32 cellular contexts compared by ENCODE assay signal in the genomic region with DNA sequence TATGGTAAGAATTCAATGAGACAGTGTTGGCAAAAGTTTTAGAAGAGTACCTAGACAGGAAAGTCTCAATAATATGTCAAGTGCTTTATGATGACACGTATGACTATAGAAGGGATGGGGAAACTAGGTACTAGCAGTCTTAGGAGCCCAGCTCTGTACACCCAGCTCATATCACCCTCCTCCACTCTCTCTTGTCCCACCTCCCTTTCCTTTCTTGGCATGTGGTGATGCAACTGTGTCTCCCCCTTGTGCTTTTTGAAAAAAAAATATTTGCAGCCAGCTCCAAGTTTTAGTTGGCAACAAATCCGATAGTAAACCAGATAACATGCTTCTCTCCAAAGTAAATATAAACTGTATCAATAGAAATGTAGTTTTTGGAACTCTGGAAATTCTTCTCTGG.
"Had no signal": no experiment of that assay in that cellular context is flagged by ENCODE, and none has a peak within 500 bp of the region (broad histone marks: within the 10 kb centered on the region; RNA-seq: fewer than 3 reads in every experiment).

No MANE protein-coding gene starts in this region.

- H3K9me3 ChIP-seq: adrenal gland had no signal

- FAIRE-seq: astrocyte, bronchial epithelial cell, TTC549 had no signal

- H3K27ac ChIP-seq: adrenal gland, cardiac muscle cell, WERI-Rb-1 had no signal

- ATAC-seq: activated CD4-positive, alpha-beta T cell treated with anti-CD3 and anti-CD28 coated beads for 36 hours; activated CD4-positive, CD25-positive, alpha-beta regulatory T cell treated with anti-CD3 and anti-CD28 coated beads, Interleukin-2, amount 50 U/mL, for 24 hours; activated CD8-positive, alpha-beta memory T cell treated with anti-CD3 and anti-CD28 coated beads, Interleukin-2, amount 10 ng/mL, durations not matched to agents 7 days and 5 days; activated CD8-positive, alpha-beta T cell treated with anti-CD3 and anti-CD28 coated beads, Interleukin-2, amount 10 ng/mL, durations not matched to agents 7 days and 5 days; WTC11 had no signal

- H3K4me3 ChIP-seq: adrenal gland, cardiac muscle cell had no signal

- DNase-seq: activated CD4-positive, alpha-beta memory T cell treated with anti-CD3 and anti-CD28 coated beads, Interleukin-2, amount 10 ng/mL, durations not matched to agents 7 days and 5 days; activated CD4-positive, alpha-beta T cell treated with anti-CD3 and anti-CD28 coated beads for 1 hour; activated CD4-positive, alpha-beta T cell treated with anti-CD3 and anti-CD28 coated beads for 36 hours; activated CD4-positive, alpha-beta T cell treated with anti-CD3 and anti-CD28 coated beads for 48 hours; activated CD4-positive, alpha-beta T cell treated with anti-CD3 and anti-CD28 coated beads, Interleukin-2, amount 10 ng/mL, durations not matched to agents 7 days and 5 days; activated CD4-positive, alpha-beta T cell treated with anti-CD3 and anti-CD28 coated beads, Interleukin-2, amount 50 U/mL, for 48 hours; activated CD4-positive, CD25-positive, alpha-beta regulatory T cell; activated CD8-positive, alpha-beta memory T cell treated with anti-CD3 and anti-CD28 coated beads for 24 hours; activated CD8-positive, alpha-beta memory T cell treated with anti-CD3 and anti-CD28 coated beads, Interleukin-2, amount 10 ng/mL, durations not matched to agents 7 days and 5 days; activated CD8-positive, alpha-beta memory T cell treated with anti-CD3 and anti-CD28 coated beads, Interleukin-2, amount 50 U/mL, for 48 hours; activated CD8-positive, alpha-beta T cell treated with anti-CD3 and anti-CD28 coated beads, Interleukin-2, amount 10 ng/mL, durations not matched to agents 7 days and 5 days; activated effector memory CD4-positive, alpha-beta T cell treated with Interleukin-2 at 50 U/mL for 16 hours; activated gamma-delta T cell; activated naive CD4-positive, alpha-beta T cell treated with anti-CD3 and anti-CD28 coated beads, Interleukin-2, amount 10 ng/mL, durations not matched to agents 7 days and 5 days; activated naive CD4-positive, alpha-beta T cell treated with Interleukin-2 at 50 U/mL for 16 hours; activated T-cell treated with anti-CD3 and anti-CD28 coated beads, Interleukin-2, amount 50 U/mL, for 24 hours; activated T-cell treated with anti-CD3 and anti-CD28 coated beads, Interleukin-2, amount 50 U/mL, for 48 hours; adrenal gland; amniotic stem cell; aorta; caudate nucleus; cerebellar nuclear complex; T-helper 1 cell; T-helper 2 cell; T-helper 9 cell; WERI-Rb-1 had no signal

- H3K4me1 ChIP-seq: adrenal gland had no signal

- H3K36me3 ChIP-seq: adrenal gland, cardiac muscle cell, WERI-Rb-1 had no signal
